14 cellular contexts compared by ENCODE assay signal in genomic region chrX:18973527-18974192, GRCh38. TPM values are rescaled to one million over a fixed set of nuclear protein-coding genes. Genes with fewer than 3 reads are reported as not detected.
A peak's percentile ranks its signal among the peaks of the same experiment; 100 is the strongest.
DNase-seq lines count a peak whose midpoint lies in the region; ATAC-seq, FAIRE-seq and TF ChIP-seq lines count a peak whose summit lies in the region.
"Had no signal": no experiment of that assay in that cellular context is flagged by ENCODE, and none has a peak within 500 bp of the region (broad histone marks: within the 10 kb centered on the region; RNA-seq: fewer than 3 reads in every experiment).

No MANE protein-coding gene starts in this region.

- H3K79me2 ChIP-seq in HepG2 (ENCODE audit: insufficient read depth, low read length): peaks cover 55% of the 10 kb centered on the region

- in situ Hi-C loops in HepG2 (cut with HindIII; ENCODE audit: extremely low pct_ligation_motif_present, low pct_unique_long_range_greater_than_20kb): no loop called here

- TF ChIP-seq POLR2A in HepG2 (IDR thresholded peaks at IDR 0.05; ENCODE audit: insufficient read depth in 1 of 2, low read depth in 2 of 2, low read length in 2 of 2) (no peak), right lobe of liver (IDR thresholded peaks at IDR 0.05) (no peak)

- no peaks in the 10 kb centered on the region for H3K27me3 Mint-ChIP-seq in natural killer cell (ENCODE audit: low read depth in 2 of 2)
- H3K27me3 Mint-ChIP-seq: activated CD8-positive, alpha-beta memory T cell treated with anti-CD3 and anti-CD28 coated beads, Interleukin-2, amount 10 ng/mL, durations not matched to agents 7 days and 5 days had no signal

- ATAC-seq in HepG2 (no peak), right lobe of liver (no peak), left colon (peak; percentile 64), GM18520 (IDR thresholded peaks at IDR 0.05; ENCODE audit: unreplicated experiment) (no peak), natural killer cell (no peak)
- ATAC-seq: activated CD8-positive, alpha-beta memory T cell treated with anti-CD3 and anti-CD28 coated beads, Interleukin-2, amount 10 ng/mL, durations not matched to agents 7 days and 5 days had no signal

- H3K27me3 ChIP-seq in HepG2 (ENCODE audit: control insufficient read depth in 1 of 2, insufficient read depth in 2 of 2, low read length in 2 of 2) (no peaks in the 10 kb centered on the region), right lobe of liver (no peaks in the 10 kb centered on the region)
- H3K27me3 ChIP-seq: adrenal gland, Peyer's patch had no signal

- no TSS peak for BruUV-seq in HepG2 (replicated peaks; lab: Mats Ljungman, UMichigan)

- H2AFZ ChIP-seq in HepG2 (ENCODE audit: low read length): no peak overlapping the region

- no peak overlapping the region for H3K4me3 Mint-ChIP-seq in natural killer cell
- H3K4me3 Mint-ChIP-seq: activated CD8-positive, alpha-beta memory T cell treated with anti-CD3 and anti-CD28 coated beads, Interleukin-2, amount 10 ng/mL, durations not matched to agents 7 days and 5 days had no signal

- H3K27ac ChIP-seq in HepG2 (ENCODE audit: extremely low read length, insufficient read depth, low read length) (no peak overlapping the region), right lobe of liver (no peak overlapping the region)
- H3K27ac ChIP-seq: adrenal gland, Peyer's patch had no signal

- H3K36me3 Mint-ChIP-seq in natural killer cell: no peaks in the 10 kb centered on the region

- 0 out of 5 replicates have a peak, but pooled peaks cover 0 to 2% of the 10 kb centered on the region in 2 experiments for H3K36me3 ChIP-seq in HepG2 (replicated peaks in 1 of 2; ENCODE audit: control insufficient read depth in 1 of 2, insufficient read depth in 2 of 2, low read length in 2 of 2)
- H3K36me3 ChIP-seq in right lobe of liver: no peaks in the 10 kb centered on the region
- H3K36me3 ChIP-seq: adrenal gland, Peyer's patch had no signal

- no peak overlapping the region for H3K4me2 ChIP-seq in HepG2 (ENCODE audit: low read depth, low read length)

- TF ChIP-seq CTCF in HepG2 (CRISPR knock-in tag; IDR thresholded peaks at IDR 0.05) (no peak), right lobe of liver (IDR thresholded peaks at IDR 0.05) (no peak), natural killer cell (IDR thresholded peaks at IDR 0.05) (no peak)

- H3K4me1 Mint-ChIP-seq in natural killer cell: peaks cover 6 to 19% of the 10 kb centered on the region in 2 donors
- H3K4me1 Mint-ChIP-seq: activated CD8-positive, alpha-beta memory T cell treated with anti-CD3 and anti-CD28 coated beads, Interleukin-2, amount 10 ng/mL, durations not matched to agents 7 days and 5 days had no signal

- peaks cover 11% of the 10 kb centered on the region; the same call in 1 of the 2 replicates for H4K20me1 ChIP-seq in HepG2 (ENCODE audit: insufficient read depth, low read length)

- POLR2A ChIA-PET in HepG2 (lab: Yijun Ruan, JAX): interaction anchor here (1.0 to 1.2 kb wide), 2 partner anchors 10 to 11 kb away, joined by 3 to 4 read pairs; partner anchors contain the start of gene PHKA2

- DNase-seq in HepG2 (ENCODE audit: low spot score) (peak; percentile 30), right lobe of liver (no peak), NCI-H748 treated with DMSO at 0.1 percent for 48 hours (lab: John Stamatoyannopoulos, UW) (peak; percentile 52), left colon (peak in 1 of 2 donors; percentile 36), natural killer cell (no peak)
- no peak for DNase-seq in activated naive CD4-positive, alpha-beta T cell (lab: John Stamatoyannopoulos, UW)
- no peak for DNase-seq in NK-92 treated with Interleukin-12 subunit alpha and Interleukin-12 subunit beta, amount 100 ng/mL, for 24 hours (lab: John Stamatoyannopoulos, UW)
- DNase-seq: activated CD8-positive, alpha-beta memory T cell treated with anti-CD3 and anti-CD28 coated beads, Interleukin-2, amount 10 ng/mL, durations not matched to agents 7 days and 5 days; AML-193; foreskin melanocyte; Peyer's patch; T-helper 9 cell had no signal

- H3K9me3 ChIP-seq in HepG2 (ENCODE audit: low read length) (no peaks in the 10 kb centered on the region), right lobe of liver (no peaks in the 10 kb centered on the region)
- H3K9me3 ChIP-seq: adrenal gland, Peyer's patch had no signal

- no peaks in the 10 kb centered on the region for H3K9me3 Mint-ChIP-seq in natural killer cell

- peak; percentile 68 for FAIRE-seq in HepG2 (lab: Jason Lieb, UNC)

- H3K4me3 ChIP-seq in HepG2 (replicated peaks in 1 of 3; ENCODE audit: insufficient read depth in 1 of 3, low read depth in 2 of 3, low read length in 3 of 3) (no peak overlapping the region), right lobe of liver (no peak overlapping the region)
- H3K4me3 ChIP-seq: adrenal gland, Peyer's patch had no signal

- 74% methylated on average over 7 of the region's 7 CpGs for WGBS in HepG2 (ENCODE audit: low lambda C conversion rate)
- WGBS in right lobe of liver (ENCODE audit: insufficient coverage, low coverage, low lambda C conversion rate, missing lambda C conversion rate): 63% methylated on average over 7 of the region's 7 CpGs

- intact Hi-C loops in HepG2 (cut with micrococcal nuclease; ENCODE audit: unreplicated experiment) (no loop called here), right lobe of liver (cut with DNase I) (no loop called here), left colon (cut with DNase I, micrococcal nuclease) (no loop called here), natural killer cell (cut with micrococcal nuclease) (no loop called here)

- no peak overlapping the region for H3K27ac Mint-ChIP-seq in natural killer cell
- H3K27ac Mint-ChIP-seq: activated CD8-positive, alpha-beta memory T cell treated with anti-CD3 and anti-CD28 coated beads, Interleukin-2, amount 10 ng/mL, durations not matched to agents 7 days and 5 days had no signal

- CTCF ChIA-PET in HepG2 (lab: Yijun Ruan, JAX; ENCODE audit: low intra/inter-chr PET ratio, low total read pairs): no interaction called here

- no peak for TF ChIP-seq RAD21 in HepG2 (CRISPR knock-in tag; IDR thresholded peaks at IDR 0.05)

- peaks cover 22% of the 10 kb centered on the region for H3K4me1 ChIP-seq in HepG2 (ENCODE audit: insufficient read depth, low read length)
- no peaks in the 10 kb centered on the region for H3K4me1 ChIP-seq in right lobe of liver
- H3K4me1 ChIP-seq: adrenal gland, Peyer's patch had no signal

- H3K9ac ChIP-seq in HepG2 (ENCODE audit: insufficient read depth, low read depth, low read length): no peak overlapping the region

- TF ChIP-seq EP300 in HepG2 (IDR thresholded peaks at IDR 0.05; ENCODE audit: low read depth in 2 of 2, low read length in 2 of 2): no peak
- no peak for TF ChIP-seq EP300 in HepG2 (CRISPR knock-in tag; IDR thresholded peaks at IDR 0.05; ENCODE audit: borderline replicate concordance)

TF ChIP-seq in HepG2, 621 proteins besides CTCF, POLR2A, EP300 and RAD21:
- TF ChIP-seq PITX1 (CRISPR knock-in tag; IDR thresholded peaks at IDR 0.05): peak; percentile 39; the same call in 1 of the 2 replicates
- TF ChIP-seq SOX6 (IDR thresholded peaks at IDR 0.05): no peak
- peak; percentile 31; the same call in 1 of the 2 replicates for TF ChIP-seq SOX6 (CRISPR knock-in tag; IDR thresholded peaks at IDR 0.05)
- TF ChIP-seq NR2F6 (IDR thresholded peaks at IDR 0.05): no peak
- no peak for TF ChIP-seq NR2F6 (CRISPR knock-in tag; IDR thresholded peaks at IDR 0.05)
- no peak for TF ChIP-seq ZNF343 (CRISPR knock-in tag; IDR thresholded peaks at IDR 0.05)
- no peak for TF ChIP-seq SOX13 (IDR thresholded peaks at IDR 0.05)
- TF ChIP-seq SOX13 (CRISPR knock-in tag; conservative IDR thresholded peaks at IDR 0.05 in 1 of 2, IDR thresholded peaks at IDR 0.05 in 1 of 2): peak in 1 of 2 experiments; percentile 63; a peak in 2 of 4 replicates
TF ChIP-seq in HepG2: peak in this region for 3.

RNA-seq across cellular contexts. Expression of gene PHKA2, which starts 10.3 kb away (rescaled TPM):
- 15.4 and 20.5 TPM in 2 replicates for total RNA-seq in HepG2 (2016; rRNA removed; fragmentation: Illumina TruSeq; extraction: Trizol)
- total RNA-seq in HepG2 (2016; cell fraction: cytosol; rRNA removed; fragmentation: Illumina TruSeq; extraction: Trizol; ENCODE audit: low read depth): 3.6 and 3.8 TPM in 2 replicates
- total RNA-seq in HepG2 (2016; cell fraction: insoluble cytoplasmic fraction; rRNA removed; fragmentation: Illumina TruSeq; extraction: Trizol): 15.1 and 20.1 TPM in 2 replicates
- 5.7 and 6.3 TPM in 2 replicates for total RNA-seq in HepG2 (2016; cell fraction: membrane; rRNA removed; fragmentation: Illumina TruSeq; extraction: Trizol)
- total RNA-seq in HepG2 (2016; cell fraction: nucleus; rRNA removed; fragmentation: Illumina TruSeq; extraction: Trizol): 38.1 and 39.0 TPM in 2 replicates
- 273 and 366 TPM in 2 replicates for polyA plus RNA-seq in HepG2 (2011; rRNA removed)
- polyA plus RNA-seq in HepG2 (2011; cell fraction: cytosol; rRNA removed): 63.5 and 79.6 TPM in 2 replicates
- polyA plus RNA-seq in HepG2 (2011; cell fraction: nucleus; rRNA removed): 2,242 and 2,679 TPM in 2 replicates
- 163 and 167 TPM in 2 replicates for polyA plus RNA-seq in HepG2 (2012)
- polyA plus RNA-seq in HepG2 (2016; cell fraction: cytosol; fragmentation: Illumina TruSeq; extraction: Trizol; ENCODE audit: low read depth): 1.6 and 1.7 TPM in 2 replicates
- polyA plus RNA-seq in HepG2 (2016; cell fraction: insoluble cytoplasmic fraction; fragmentation: Illumina TruSeq; extraction: Trizol; ENCODE audit: low read depth): 15.4 and 16.9 TPM in 2 replicates
- 3.7 and 4.0 TPM in 2 replicates for polyA plus RNA-seq in HepG2 (2016; cell fraction: membrane; fragmentation: Illumina TruSeq; extraction: Trizol; ENCODE audit: low read depth)
- 129 and 139 TPM in 2 replicates for polyA plus RNA-seq in HepG2 (2016; cell fraction: nucleus; fragmentation: Illumina TruSeq; extraction: Trizol; ENCODE audit: insufficient read depth, low read depth)
- 50.1 and 194 TPM in 2 replicates for polyA minus RNA-seq in HepG2 (2011; rRNA and poly(A)+ RNA removed; ENCODE audit: low replicate concordance)
- 45.9 and 57.7 TPM in 2 replicates for polyA minus RNA-seq in HepG2 (2011; cell fraction: cytosol; rRNA and poly(A)+ RNA removed)
- 560 and 596 TPM in 2 replicates for polyA minus RNA-seq in HepG2 (2011; cell fraction: nucleus; rRNA and poly(A)+ RNA removed)
- total RNA-seq in right lobe of liver: 100 to 1,000 TPM in 2 of 6 experiments, 10 to 100 TPM in 4; 48.9 to 114 (median 62.1) TPM
- total RNA-seq in left colon: 10 to 100 TPM; 22.9 to 29.5 TPM
- total RNA-seq in natural killer cell: 10 to 100 TPM; 34.2 to 45.9 (median 35.1) TPM

Comparison
In these comparisons a context has a peak if more than half of its experiments do, and no peak if none do; other contexts are left out.
1. DNase-seq: peak in HepG2 (single experiment) and NCI-H748 treated with DMSO at 0.1 percent for 48 hours (single experiment); none in right lobe of liver (0 of 3), activated naive CD4-positive, alpha-beta T cell (0 of 4), NK-92 treated with Interleukin-12 subunit alpha and Interleukin-12 subunit beta, amount 100 ng/mL, for 24 hours (single experiment) and natural killer cell (single experiment).